In the genomic region with DNA sequence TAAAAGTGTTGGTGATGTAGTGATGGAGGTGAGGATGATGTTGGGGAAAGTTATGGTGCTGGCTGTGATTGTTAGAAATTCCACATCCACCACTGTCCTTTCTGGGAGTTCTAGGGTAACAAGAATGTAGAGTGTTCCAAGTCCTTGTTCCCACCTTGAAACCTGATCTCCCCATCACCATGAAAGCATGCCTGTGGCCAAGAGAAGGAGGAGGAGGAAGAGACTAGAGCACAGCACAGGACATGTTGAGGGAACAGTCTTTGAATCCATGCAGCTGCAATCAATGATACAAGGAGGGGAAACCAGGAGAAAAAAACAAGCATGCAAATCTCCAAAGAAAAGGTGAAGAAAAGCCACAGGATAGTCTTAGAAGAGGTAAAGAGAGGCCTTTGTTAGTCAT, we compare ENCODE assay signal across 15 cellular contexts. TPM values are rescaled to one million over a fixed set of nuclear protein-coding genes. Genes with fewer than 3 reads are reported as not detected.
DNase-seq lines count a peak whose midpoint lies in the region; ATAC-seq lines count a peak whose summit lies in the region.
"Had no signal": no experiment of that assay in that cellular context is flagged by ENCODE, and none has a peak within 500 bp of the region (broad histone marks: within the 10 kb centered on the region; RNA-seq: fewer than 3 reads in every experiment).

No MANE protein-coding gene starts in this region.

- H3K27ac ChIP-seq in iPS-18a (ENCODE audit: low read length) = peak overlapping the region; percentile 35

- H3K4me1 Mint-ChIP-seq in activated CD8-positive, alpha-beta T cell treated with anti-CD3 and anti-CD28 coated beads, Interleukin-2, amount 10 ng/mL, durations not matched to agents 7 days and 5 days (ENCODE audit: low read depth) = peaks cover 2% of the 10 kb centered on the region
- no peaks in the 10 kb centered on the region for H3K4me1 Mint-ChIP-seq in stimulated activated naive CD8-positive, alpha-beta T cell treated with anti-CD3 and anti-CD28 coated beads, Interleukin-15, amount 100 ng/mL, for 72 hours

- H3K27ac Mint-ChIP-seq in activated CD8-positive, alpha-beta T cell treated with anti-CD3 and anti-CD28 coated beads, Interleukin-2, amount 10 ng/mL, durations not matched to agents 7 days and 5 days = no peak overlapping the region
- no peak overlapping the region for H3K27ac Mint-ChIP-seq in stimulated activated naive CD8-positive, alpha-beta T cell treated with anti-CD3 and anti-CD28 coated beads, Interleukin-15, amount 100 ng/mL, for 72 hours
- H3K27ac Mint-ChIP-seq: CD8-positive, alpha-beta T cell had no signal

- peaks cover 22% of the 10 kb centered on the region for H3K4me1 ChIP-seq in iPS-18a (ENCODE audit: control insufficient read depth, low read depth, low read length)

- H3K4me3 ChIP-seq in iPS-18a (ENCODE audit: low read length) = no peak overlapping the region
- H3K4me3 ChIP-seq: K562 had no signal

- no peak overlapping the region for H3K9ac ChIP-seq in iPS-18a (ENCODE audit: low read length)

- DNase-seq in HT1080 (ENCODE audit: low read depth) (peak; percentile 39), NCI-H510A treated with DMSO at 0.1 percent for 48 hours (lab: John Stamatoyannopoulos, UW) (peak; percentile 66), SKM-1 treated with dmso at 0.1 percent for 144 hours (lab: John Stamatoyannopoulos, UW; ENCODE audit: unreplicated experiment) (no peak)
- DNase-seq in activated CD8-positive, alpha-beta T cell treated with anti-CD3 and anti-CD28 coated beads, Interleukin-2, amount 10 ng/mL, durations not matched to agents 7 days and 5 days = no peak
- DNase-seq in stimulated activated naive CD8-positive, alpha-beta T cell treated with anti-CD3 and anti-CD28 coated beads, Interleukin-15, amount 100 ng/mL, for 72 hours = no peak
- no peak for DNase-seq in stimulated activated CD4-positive, alpha-beta T cell treated with anti-CD3 and anti-CD28 coated beads, Interleukin-12 subunit alpha, Interleukin-12 subunit beta, amount 100 ng/mL, for 4 hours
- DNase-seq: CD8-positive, alpha-beta T cell; DMS79 treated with DMSO at 0.1 percent for 48 hours; GDM1; NCI-H1092; NCI-H1694; NCI-H2107; SIG-M5 had no signal

- CTCF ChIA-PET in activated CD8-positive, alpha-beta T cell treated with anti-CD3 and anti-CD28 coated beads, Interleukin-2, amount 10 ng/mL, durations not matched to agents 7 days and 5 days (lab: Charles Lee) = no interaction called here

- no peaks in the 10 kb centered on the region for H3K36me3 ChIP-seq in iPS-18a (ENCODE audit: control insufficient read depth, low read depth, low read length)

- H3K36me3 Mint-ChIP-seq in activated CD8-positive, alpha-beta T cell treated with anti-CD3 and anti-CD28 coated beads, Interleukin-2, amount 10 ng/mL, durations not matched to agents 7 days and 5 days (ENCODE audit: low read depth) = no peaks in the 10 kb centered on the region

- H3K4me3 Mint-ChIP-seq in activated CD8-positive, alpha-beta T cell treated with anti-CD3 and anti-CD28 coated beads, Interleukin-2, amount 10 ng/mL, durations not matched to agents 7 days and 5 days = no peak overlapping the region
- H3K4me3 Mint-ChIP-seq in stimulated activated naive CD8-positive, alpha-beta T cell treated with anti-CD3 and anti-CD28 coated beads, Interleukin-15, amount 100 ng/mL, for 72 hours = no peak overlapping the region
- H3K4me3 Mint-ChIP-seq: CD8-positive, alpha-beta T cell had no signal

- no peaks in the 10 kb centered on the region for H3K9me3 ChIP-seq in iPS-18a (ENCODE audit: control insufficient read depth, low read depth, low read length)

- no peaks in the 10 kb centered on the region for H3K27me3 ChIP-seq in iPS-18a (ENCODE audit: control insufficient read depth, insufficient read depth, low read length)

- POLR2A ChIA-PET in activated CD8-positive, alpha-beta T cell treated with anti-CD3 and anti-CD28 coated beads, Interleukin-2, amount 10 ng/mL, durations not matched to agents 7 days and 5 days (lab: Charles Lee) = no interaction called here

- no peaks in the 10 kb centered on the region for H3K27me3 Mint-ChIP-seq in activated CD8-positive, alpha-beta T cell treated with anti-CD3 and anti-CD28 coated beads, Interleukin-2, amount 10 ng/mL, durations not matched to agents 7 days and 5 days (ENCODE audit: low read depth)
- H3K27me3 Mint-ChIP-seq in stimulated activated naive CD8-positive, alpha-beta T cell treated with anti-CD3 and anti-CD28 coated beads, Interleukin-15, amount 100 ng/mL, for 72 hours = no peaks in the 10 kb centered on the region

- H3K9me3 Mint-ChIP-seq in activated CD8-positive, alpha-beta T cell treated with anti-CD3 and anti-CD28 coated beads, Interleukin-2, amount 10 ng/mL, durations not matched to agents 7 days and 5 days (ENCODE audit: insufficient read depth) = no peaks in the 10 kb centered on the region
- H3K9me3 Mint-ChIP-seq in stimulated activated naive CD8-positive, alpha-beta T cell treated with anti-CD3 and anti-CD28 coated beads, Interleukin-15, amount 100 ng/mL, for 72 hours = no peaks in the 10 kb centered on the region
- H3K9me3 Mint-ChIP-seq: CD8-positive, alpha-beta T cell had no signal

- no peak for ATAC-seq in activated CD8-positive, alpha-beta T cell treated with anti-CD3 and anti-CD28 coated beads, Interleukin-2, amount 10 ng/mL, durations not matched to agents 7 days and 5 days
- no peak for ATAC-seq in stimulated activated naive CD8-positive, alpha-beta T cell treated with anti-CD3 and anti-CD28 coated beads, Interleukin-15, amount 100 ng/mL, for 72 hours
- ATAC-seq: CD8-positive, alpha-beta T cell; K562 had no signal

RNA-seq across cellular contexts. Expression of gene ARTN, which starts 45.9 kb away (rescaled TPM):
- 0.32 TPM in 1 of 2 replicates, not detected in the other for total RNA-seq in HT1080 (2014; rRNA removed; shearing (Covaris generic))
- 0.37 and 1.2 TPM in 2 replicates for polyA plus RNA-seq in HT1080 (2015; cell fraction: cytosol; rRNA removed)
- polyA plus RNA-seq in HT1080 (2015; cell fraction: nucleus; rRNA removed) = 1.4 and 2.1 TPM in 2 replicates
- total RNA-seq in activated CD8-positive, alpha-beta T cell treated with anti-CD3 and anti-CD28 coated beads, Interleukin-2, amount 10 ng/mL, durations not matched to agents 7 days and 5 days = under 1 TPM; 0.23 to 0.68 TPM

RNA-seq across cellular contexts. Expression of gene IPO13, which starts 59.0 kb away (rescaled TPM):
- 26.6 and 28.3 TPM in 2 replicates for total RNA-seq in HT1080 (2014; rRNA removed; shearing (Covaris generic))
- 12.5 TPM in 2 replicates for polyA plus RNA-seq in HT1080 (2015; cell fraction: cytosol; rRNA removed)
- polyA plus RNA-seq in HT1080 (2015; cell fraction: nucleus; rRNA removed) = 26.4 and 32.1 TPM in 2 replicates
- total RNA-seq in activated CD8-positive, alpha-beta T cell treated with anti-CD3 and anti-CD28 coated beads, Interleukin-2, amount 10 ng/mL, durations not matched to agents 7 days and 5 days = 10 to 100 TPM; 23.7 to 24.5 TPM

Comparison
In these comparisons a context has a peak if more than half of its experiments do, and no peak if none do; other contexts are left out.
1. DNase-seq: peak in HT1080 (single experiment) and NCI-H510A treated with DMSO at 0.1 percent for 48 hours (single experiment); none in activated CD8-positive, alpha-beta T cell treated with anti-CD3 and anti-CD28 coated beads, Interleukin-2, amount 10 ng/mL, durations not matched to agents 7 days and 5 days (single experiment), stimulated activated naive CD8-positive, alpha-beta T cell treated with anti-CD3 and anti-CD28 coated beads, Interleukin-15, amount 100 ng/mL, for 72 hours (0 of 2), stimulated activated CD4-positive, alpha-beta T cell treated with anti-CD3 and anti-CD28 coated beads, Interleukin-12 subunit alpha, Interleukin-12 subunit beta, amount 100 ng/mL, for 4 hours (single experiment) and SKM-1 treated with dmso at 0.1 percent for 144 hours (single experiment).